ENCODE assay signal across 13 cellular contexts in genomic region chr2:148978026-148978685, GRCh38.
A peak's percentile ranks its signal among the peaks of the same experiment; 100 is the strongest.
DNase-seq lines count a peak whose midpoint lies in the region; ATAC-seq and TF ChIP-seq lines count a peak whose summit lies in the region.
"Had no signal": no experiment of that assay in that cellular context is flagged by ENCODE, and none has a peak within 500 bp of the region (broad histone marks: within the 10 kb centered on the region; RNA-seq: fewer than 3 reads in every experiment).

No MANE protein-coding gene starts in this region.

- no peak overlapping the region for H3K4me3 ChIP-seq in NB4 (ENCODE audit: low read depth, low read length)
- no peak overlapping the region for H3K4me3 ChIP-seq in neural progenitor cell
- H3K4me3 ChIP-seq: SK-N-MC had no signal

- H3F3A ChIP-seq in neural progenitor cell (ENCODE audit: low read depth), result peaks cover 22% of the 10 kb centered on the region

- TF ChIP-seq CTCF in GM12873 (IDR thresholded peaks at IDR 0.05; ENCODE audit: insufficient read depth, low read depth, low read length, missing control alignments) (peak; percentile 28), NB4 (IDR thresholded peaks at IDR 0.05; ENCODE audit: low read depth, low read length) (no peak), neural progenitor cell (IDR thresholded peaks at IDR 0.05) (peak; percentile 47)

- H4K20me1 ChIP-seq in neural progenitor cell (ENCODE audit: low read depth), result peaks cover 30% of the 10 kb centered on the region

- H3K9ac ChIP-seq in neural progenitor cell, result no peak overlapping the region

- ATAC-seq in GM19023 (IDR thresholded peaks at IDR 0.05; ENCODE audit: unreplicated experiment), result no peak
- no peak for ATAC-seq in HG02759 (IDR thresholded peaks at IDR 0.05; ENCODE audit: unreplicated experiment)

- H3K27me3 Mint-ChIP-seq in neural progenitor cell (ENCODE audit: insufficient read depth, low read depth), result peaks cover 5% of the 10 kb centered on the region
- H3K27me3 Mint-ChIP-seq: CD4-positive, CD25-positive, alpha-beta regulatory T cell had no signal

- no peak overlapping the region for H2AFZ ChIP-seq in neural progenitor cell (replicated peaks)

- H3K9me3 ChIP-seq in neural progenitor cell (ENCODE audit: low read depth), result no peaks in the 10 kb centered on the region

- DNase-seq in NB4 (ENCODE audit: low read depth) (peak; percentile 11), caudate nucleus (lab: John Stamatoyannopoulos, UW) (peak in 8 of 61 donors; percentile 13 to 87 (median 26)), neural progenitor cell (ENCODE audit: low spot score) (peak; percentile 45), NOMO-1 (lab: John Stamatoyannopoulos, UW; ENCODE audit: unreplicated experiment in 2 of 2) (no peak)
- DNase-seq: CD4-positive, CD25-positive, alpha-beta regulatory T cell; cortex of kidney; NCI-H1105; NCI-H69; small intestine had no signal

- H3K4me3 Mint-ChIP-seq in neural progenitor cell, result no peak overlapping the region
- H3K4me3 Mint-ChIP-seq: CD4-positive, CD25-positive, alpha-beta regulatory T cell had no signal

- H3K27ac ChIP-seq in caudate nucleus (ENCODE audit: low read depth, low read length) (peak overlapping the region; percentile 14), neural progenitor cell (no peak overlapping the region)
- H3K27ac ChIP-seq: SK-N-MC had no signal

- no peak for TF ChIP-seq POLR2A in NB4 (IDR thresholded peaks at IDR 0.05; ENCODE audit: extremely low read depth, insufficient read length)

- H3K36me3 ChIP-seq in neural progenitor cell, result peaks cover 13% of the 10 kb centered on the region

- no peaks in the 10 kb centered on the region for H3K9me3 Mint-ChIP-seq in neural progenitor cell
- H3K9me3 Mint-ChIP-seq: CD4-positive, CD25-positive, alpha-beta regulatory T cell had no signal

- peaks cover 35% of the 10 kb centered on the region for H3K36me3 Mint-ChIP-seq in neural progenitor cell

- H3K4me2 ChIP-seq in neural progenitor cell, result no peak overlapping the region

- H3K4me1 Mint-ChIP-seq in neural progenitor cell, result peaks cover 28% of the 10 kb centered on the region

- no peaks in the 10 kb centered on the region for H3K27me3 ChIP-seq in neural progenitor cell

- H3K79me2 ChIP-seq in neural progenitor cell (ENCODE audit: low read depth), result no peaks in the 10 kb centered on the region

- H3K27ac Mint-ChIP-seq in neural progenitor cell, result no peak overlapping the region
- H3K27ac Mint-ChIP-seq: CD4-positive, CD25-positive, alpha-beta regulatory T cell had no signal

- H3K4me1 ChIP-seq in neural progenitor cell, result peaks cover 33% of the 10 kb centered on the region

Comparison
In these comparisons a context has a peak if more than half of its experiments do, and no peak if none do; other contexts are left out.
1. DNase-seq: peak in NB4 (single experiment) and neural progenitor cell (single experiment); none in NOMO-1 (0 of 2).